In genomic region chr9:68389558-68389957, GRCh38 we compare ENCODE assay signal across 9 cellular contexts. TPM values are rescaled to one million over a fixed set of nuclear protein-coding genes. Genes with fewer than 3 reads are reported as not detected.
"Had no signal": no experiment of that assay in that cellular context is flagged by ENCODE, and none has a peak within 500 bp of the region (broad histone marks: within the 10 kb centered on the region; RNA-seq: fewer than 3 reads in every experiment).

No MANE protein-coding gene starts in this region.

RNA-seq across cellular contexts. Expression of gene PGM5, which starts 33.1 kb away (rescaled TPM):
- total RNA-seq: activated CD4-positive, alpha-beta memory T cell treated with anti-CD3 and anti-CD28 coated beads, Interleukin-2, amount 10 ng/mL, durations not matched to agents 7 days and 5 days; activated CD4-positive, alpha-beta T cell treated with anti-CD3 and anti-CD28 coated beads for 36 hours; activated CD4-positive, alpha-beta T cell treated with anti-CD3 and anti-CD28 coated beads, Interleukin-2, amount 10 ng/mL, durations not matched to agents 7 days and 5 days; activated CD8-positive, alpha-beta memory T cell treated with anti-CD3 and anti-CD28 coated beads, Interleukin-2, amount 10 ng/mL, durations not matched to agents 7 days and 5 days; activated CD8-positive, alpha-beta T cell treated with anti-CD3 and anti-CD28 coated beads, Interleukin-2, amount 10 ng/mL, durations not matched to agents 7 days and 5 days; activated naive CD8-positive, alpha-beta T cell treated with anti-CD3 and anti-CD28 coated beads, Interleukin-2, amount 10 ng/mL, durations not matched to agents 7 days and 5 days; activated T-helper 2 cell treated with anti-CD3 and anti-CD28 coated beads, Interferon-gamma antibody, Interleukin-2, Interleukin-4, amounts not matched to agents 10 μg/mL and 5 μg/mL and 100 μg/mL, durations not matched to agents 14 hours and 24 hours and 36 hours; T-helper 1 cell treated with Interleukin-12 subunit alpha and Interleukin-12 subunit beta and Interleukin-4 antibody, amounts not matched to agents 30 ng/mL and 1 ng/mL, for 36 hours; T-helper 2 cell treated with Interferon-gamma antibody and Interleukin-4, amounts not matched to agents 100 ng/mL and 5 ng/mL, for 36 hours had no signal
